Comparison of ENCODE assay signal across 3 cellular contexts in genomic region chr11:9880657-9881056, GRCh38.
A peak's percentile ranks its signal among the peaks of the same experiment; 100 is the strongest.
TF ChIP-seq lines count a peak whose summit lies in the region.

No MANE protein-coding gene starts in this region.

TF ChIP-seq in A549, 52 proteins besides CTCF, POLR2A, EP300 and RAD21 (continued from another document):
- no peak for TF ChIP-seq ZSCAN20 (CRISPR knock-in tag; IDR thresholded peaks at IDR 0.05)

TF ChIP-seq in IMR-90, 13 proteins besides CTCF, POLR2A, EP300 and RAD21 (continued from another document):
- TF ChIP-seq MAZ (IDR thresholded peaks at IDR 0.05; ENCODE audit: borderline replicate concordance, low read depth, low read length), result no peak
- no peak for TF ChIP-seq SMC3 (IDR thresholded peaks at IDR 0.05; ENCODE audit: low read depth, low read length)

TF ChIP-seq in K562, 482 proteins besides CTCF, POLR2A, EP300 and RAD21 (continued from another document):
- peak; percentile 50 for TF ChIP-seq C11orf30 (IDR thresholded peaks at IDR 0.05; ENCODE audit: low read depth)
- TF ChIP-seq MAFK (IDR thresholded peaks at IDR 0.05; ENCODE audit: low read length), result peak; percentile 84
- peak; percentile 66 for TF ChIP-seq ZNF316 (IDR thresholded peaks at IDR 0.05)
- TF ChIP-seq CHD2 (IDR thresholded peaks at IDR 0.05; ENCODE audit: low read depth, low read length), result no peak
- no peak for TF ChIP-seq CHD7 (IDR thresholded peaks at IDR 0.05; ENCODE audit: low read depth, low read length)
- peak; percentile 77 for TF ChIP-seq MAFF (IDR thresholded peaks at IDR 0.05; ENCODE audit: low read length)
- TF ChIP-seq MAFG (tag; conservative IDR thresholded peaks at IDR 0.05), result peak; percentile 52
- TF ChIP-seq AFF1 (IDR thresholded peaks at IDR 0.05; ENCODE audit: low read depth in 1 of 2, partially characterized antibody in 2 of 2), result no peak
TF ChIP-seq in K562: peak in this region for 5.
